In the genomic region with DNA sequence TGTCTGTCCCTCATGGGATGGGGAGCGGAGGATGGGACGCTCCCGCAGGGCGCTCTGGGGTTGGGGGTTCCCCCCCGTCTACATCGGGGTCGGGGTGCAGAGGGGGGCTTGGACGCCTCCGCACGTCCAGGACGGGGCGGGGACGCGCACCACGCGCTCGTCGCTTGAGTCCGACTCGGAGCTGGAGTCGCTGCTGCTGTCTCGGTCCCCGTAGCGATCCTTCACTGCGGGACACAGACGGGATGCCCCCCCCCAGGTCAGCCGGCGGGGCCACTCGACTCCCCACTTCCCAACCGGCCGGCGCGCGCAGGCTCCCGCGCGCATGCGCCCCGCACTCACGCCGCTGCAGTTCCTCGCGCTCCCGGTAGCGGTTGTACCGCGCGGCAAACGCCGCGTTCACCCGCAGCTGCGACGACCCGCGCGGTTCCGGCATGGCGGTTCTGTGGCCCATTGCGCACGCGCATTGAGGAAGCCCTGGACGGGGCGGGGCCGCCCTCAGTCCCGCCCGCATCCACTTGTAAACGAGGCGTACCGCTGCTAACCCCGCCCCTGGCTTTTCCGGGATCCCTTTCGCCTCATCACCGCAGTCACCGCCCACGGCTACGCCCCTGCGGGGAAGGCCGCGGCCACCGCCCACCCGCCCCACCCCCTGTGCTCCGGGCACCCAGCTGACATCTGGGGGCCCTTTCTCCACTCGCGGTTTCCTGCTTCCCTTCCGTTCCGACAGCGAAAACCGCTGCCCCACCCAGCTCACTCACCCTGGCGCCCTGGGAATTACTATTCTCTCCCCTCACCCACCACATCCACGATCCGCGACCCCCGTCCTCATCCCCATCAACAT, we compare ENCODE assay signal across 9 cellular contexts. TPM values are rescaled to one million over a fixed set of nuclear protein-coding genes. Genes with fewer than 3 reads are reported as not detected.
DNase-seq lines count a peak whose midpoint lies in the region; ATAC-seq, FAIRE-seq and TF ChIP-seq lines count a peak whose summit lies in the region.
"Had no signal": no experiment of that assay in that cellular context is flagged by ENCODE, and none has a peak within 500 bp of the region (broad histone marks: within the 10 kb centered on the region; RNA-seq: fewer than 3 reads in every experiment).

A gene (minus strand): TSS at position 444 of the 841 bp plus-strand sequence. CDS start 11 bp downstream, at position 433.

- H3K27ac ChIP-seq in BLaER1 (peak within 1 kb of the TSS; percentile 100), colonic mucosa (peak within 1 kb of the TSS; percentile 80)

- H3K9me3 ChIP-seq in BLaER1 (no peaks in the 10 kb centered on the region), colonic mucosa (no peaks in the 10 kb centered on the region)

- H3K27me3 ChIP-seq in BLaER1: no peaks in the 10 kb centered on the region
- no peaks in the 10 kb centered on the region for H3K27me3 ChIP-seq in colonic mucosa

- peaks cover 64% of the 10 kb centered on the region for H3K4me1 ChIP-seq in BLaER1
- H3K4me1 ChIP-seq in colonic mucosa: peaks cover 14% of the 10 kb centered on the region

- peak; percentile 89 for DNase-seq in GM19239 (ENCODE audit: insufficient read length, low spot score)
- peak; percentile 75 to 95 for DNase-seq in NCI-H526 (lab: John Stamatoyannopoulos, UW)
- DNase-seq in activated CD4-positive, alpha-beta T cell treated with anti-CD3 and anti-CD28 coated beads for 48 hours: peak; percentile 99
- peak; percentile 99 for DNase-seq in colonic mucosa
- DNase-seq in left kidney (ENCODE audit: low read depth, low spot score): peak; percentile 98
- DNase-seq in stimulated activated CD4-positive, alpha-beta T cell treated with anti-CD3 and anti-CD28 coated beads, Interleukin-1b, Interleukin-23, amount 100 ng/mL, for 48 hours: peak; percentile 98

- no peak for TF ChIP-seq CTCF in colonic mucosa (IDR thresholded peaks at IDR 0.05)

- H3K4me3 ChIP-seq in BLaER1: peak within 1 kb of the TSS; percentile 93
- peak within 1 kb of the TSS; percentile 88 for H3K4me3 ChIP-seq in colonic mucosa

- no peak for FAIRE-seq in GM19239 (lab: Jason Lieb, UNC)
- FAIRE-seq: islet of Langerhans had no signal

- 0 out of 2 replicates have a peak, but pooled peaks cover 4% of the 10 kb centered on the region for H4K20me1 ChIP-seq in BLaER1

- H3K9ac ChIP-seq in BLaER1 (peak within 1 kb of the TSS; percentile 100), colonic mucosa (ENCODE audit: low read depth in 2 of 2, low read length in 2 of 2) (peak within 1 kb of the TSS; percentile 87 to 93)

- ATAC-seq in HG03460 (IDR thresholded peaks at IDR 0.05; ENCODE audit: unreplicated experiment): peak; percentile 38

- intact Hi-C loops in colonic mucosa (cut with DNase I): no loop called here

- H3K4me2 ChIP-seq in BLaER1: peak within 1 kb of the TSS; percentile 99

- H3K36me3 ChIP-seq in BLaER1 (peaks cover 45% of the 10 kb centered on the region), colonic mucosa (no peaks in the 10 kb centered on the region)

RNA-seq across cellular contexts. Expression of the gene that starts here (rescaled TPM):
- 10 to 100 TPM; 11.0 to 27.2 TPM for total RNA-seq in colonic mucosa

Comparison
In these comparisons a context has a peak if more than half of its experiments do, and no peak if none do; other contexts are left out.
1. Peak in every context shown above with its lines: DNase-seq, ATAC-seq, H3K4me3 ChIP-seq and H3K27ac ChIP-seq.